8 cellular contexts compared by ENCODE assay signal in genomic region chr1:156750932-156751723, GRCh38. TPM values are rescaled to one million over a fixed set of nuclear protein-coding genes. Genes with fewer than 3 reads are reported as not detected.
DNase-seq lines count a peak whose midpoint lies in the region; ATAC-seq and TF ChIP-seq lines count a peak whose summit lies in the region.

Gene HDGF (minus strand): TSS chr1:156751675. CDS start chr1:156751429, 246 bp downstream.

- H3K27ac Mint-ChIP-seq in chondrocyte (ENCODE audit: unreplicated experiment), result peak within 1 kb of the TSS; percentile 99

- ATAC-seq in GM18517 (IDR thresholded peaks at IDR 0.05; ENCODE audit: unreplicated experiment) (peak; percentile 6), HG03139 (IDR thresholded peaks at IDR 0.05; ENCODE audit: unreplicated experiment) (peak; percentile 5)

- no peaks in the 10 kb centered on the region for H3K9me3 ChIP-seq in A673 (ENCODE audit: low read depth, low read length, poor library complexity, severe bottlenecking)

- no peaks in the 10 kb centered on the region for H3K27me3 Mint-ChIP-seq in chondrocyte (ENCODE audit: low read depth)

- CTCF ChIA-PET in A673 (lab: Charles Lee), result interaction anchor here (1.1 kb wide), 1 partner anchor 25 kb away, joined by 4 read pairs; no protein-coding TSS in a partner anchor

- H3K27ac ChIP-seq in A673 (ENCODE audit: low read depth, low read length, poor library complexity, severe bottlenecking) (peak within 1 kb of the TSS; percentile 98), layer of hippocampus (ENCODE audit: low read depth, low read length) (peak within 1 kb of the TSS; percentile 99)

- H3K36me3 ChIP-seq in A673 (ENCODE audit: insufficient read depth, low read length, poor library complexity, severe bottlenecking), result no peaks in the 10 kb centered on the region

- H3K9me3 Mint-ChIP-seq in chondrocyte (ENCODE audit: low read depth), result no peaks in the 10 kb centered on the region

- no peaks in the 10 kb centered on the region for H3K36me3 Mint-ChIP-seq in chondrocyte (ENCODE audit: low read depth)

- peaks cover 36% of the 10 kb centered on the region for H3K4me1 ChIP-seq in A673 (ENCODE audit: insufficient read depth, low read length, poor library complexity, severe bottlenecking)

- peaks cover 54% of the 10 kb centered on the region for H3K4me1 Mint-ChIP-seq in chondrocyte (ENCODE audit: low read depth)

- no peaks in the 10 kb centered on the region for H3K27me3 ChIP-seq in A673 (replicated peaks; ENCODE audit: insufficient read depth, low read depth, low read length, poor library complexity)
- H3K27me3 ChIP-seq in layer of hippocampus (ENCODE audit: control insufficient read depth, insufficient read depth, low read length), result no peaks in the 10 kb centered on the region

- peak within 1 kb of the TSS; percentile 92 for H3K4me3 Mint-ChIP-seq in chondrocyte (ENCODE audit: unreplicated experiment)

- POLR2A ChIA-PET in A673 (lab: Charles Lee; ENCODE audit: low non-redundant PET), result interaction anchor here (0.6 to 1.0 kb wide), 3 partner anchors 250 to 1263 kb away, joined by 3 to 18 read pairs (median 7); no protein-coding TSS in a partner anchor

- no TSS peak for BruUV-seq in A673 (replicated peaks; lab: Mats Ljungman, UMichigan)

- H3K4me3 ChIP-seq in A673 (ENCODE audit: low read depth, low read length, poor library complexity, severe bottlenecking), result peak within 1 kb of the TSS; percentile 92

- intact Hi-C loops in A673 (cut with micrococcal nuclease; ENCODE audit: unreplicated experiment), result loop anchor here (2.0 kb wide), 1 partner anchor 16 kb away; the partner anchor contains the start of gene PRCC

- TF ChIP-seq CTCF in A673 (conservative IDR thresholded peaks at IDR 0.05; ENCODE audit: low read depth, low read length) (no peak), chondrocyte (IDR thresholded peaks at IDR 0.05) (peak; percentile 28)

- no peak for DNase-seq in A673 (ENCODE audit: low spot score)
- peak; percentile 14 for DNase-seq in T follicular helper cell (ENCODE audit: low read depth)
- peak; percentile 88 for DNase-seq in chondrocyte (ENCODE audit: low spot score)
- DNase-seq in stimulated activated CD4-positive, alpha-beta T cell treated with anti-CD3 and anti-CD28 coated beads, Interleukin-4, amount 100 ng/mL, for 4 hours, result peak; percentile 39 to 44
- no peak for DNase-seq in hippocampal formation (lab: John Stamatoyannopoulos, UW)

RNA-seq across cellular contexts. Expression of gene HDGF, which starts in this region (rescaled TPM):
- total RNA-seq in A673 (2021) (477 and 536 TPM in 2 replicates), chondrocyte (136 to 143 TPM (median 140 TPM) in 3 replicates)

Comparison
In these comparisons a context has a peak if more than half of its experiments do, and no peak if none do; other contexts are left out.
1. DNase-seq: peak in T follicular helper cell (single experiment), chondrocyte (single experiment) and stimulated activated CD4-positive, alpha-beta T cell treated with anti-CD3 and anti-CD28 coated beads, Interleukin-4, amount 100 ng/mL, for 4 hours (2 of 2); none in A673 (single experiment) and hippocampal formation (0 of 2).